13 cellular contexts compared by ENCODE assay signal in genomic region chr2:130157354-130157753, GRCh38. TPM values are rescaled to one million over a fixed set of nuclear protein-coding genes. Genes with fewer than 3 reads are reported as not detected.
A peak's percentile ranks its signal among the peaks of the same experiment; 100 is the strongest.
DNase-seq lines count a peak whose midpoint lies in the region; ATAC-seq lines count a peak whose summit lies in the region.
"Not testable (repeated sequence)": the region's sequence is repeated elsewhere in the genome, so short reads cannot be mapped to it uniquely, and the experiment has no call there.
"Had no signal": no experiment of that assay in that cellular context is flagged by ENCODE, and none has a peak within 500 bp of the region (broad histone marks: within the 10 kb centered on the region; RNA-seq: fewer than 3 reads in every experiment).

No MANE protein-coding gene starts in this region.

- not testable (repeated sequence) for H3K4me3 Mint-ChIP-seq in activated CD8-positive, alpha-beta memory T cell treated with anti-CD3 and anti-CD28 coated beads, Interleukin-2, amount 10 ng/mL, durations not matched to agents 7 days and 5 days
- H3K4me3 Mint-ChIP-seq in memory B cell = peak overlapping the region; percentile 25

- peaks cover 11% of the 10 kb centered on the region for H3K36me3 Mint-ChIP-seq in activated CD8-positive, alpha-beta memory T cell treated with anti-CD3 and anti-CD28 coated beads, Interleukin-2, amount 10 ng/mL, durations not matched to agents 7 days and 5 days
- H3K36me3 Mint-ChIP-seq in memory B cell = peaks cover 18% of the 10 kb centered on the region

- ATAC-seq in GM18870 (IDR thresholded peaks at IDR 0.05; ENCODE audit: unreplicated experiment) (peak; percentile 30), GM21447 (IDR thresholded peaks at IDR 0.05; ENCODE audit: unreplicated experiment) (peak; percentile 39), HG02852 (IDR thresholded peaks at IDR 0.05; ENCODE audit: unreplicated experiment) (peak; percentile 14), HG03342 (IDR thresholded peaks at IDR 0.05; ENCODE audit: unreplicated experiment) (peak; percentile 25), memory B cell (ENCODE audit: low read depth) (peak; percentile 40)
- peak; percentile 11 for ATAC-seq in activated CD8-positive, alpha-beta memory T cell treated with anti-CD3 and anti-CD28 coated beads, Interleukin-2, amount 10 ng/mL, durations not matched to agents 7 days and 5 days

- peak overlapping the region; percentile 81 for H3K27ac Mint-ChIP-seq in activated CD8-positive, alpha-beta memory T cell treated with anti-CD3 and anti-CD28 coated beads, Interleukin-2, amount 10 ng/mL, durations not matched to agents 7 days and 5 days
- peak overlapping the region; percentile 92 for H3K27ac Mint-ChIP-seq in memory B cell

- H3K4me1 Mint-ChIP-seq in activated CD8-positive, alpha-beta memory T cell treated with anti-CD3 and anti-CD28 coated beads, Interleukin-2, amount 10 ng/mL, durations not matched to agents 7 days and 5 days = peaks cover 27% of the 10 kb centered on the region
- H3K4me1 Mint-ChIP-seq in memory B cell = peaks cover 15% of the 10 kb centered on the region

- H3K27me3 Mint-ChIP-seq in activated CD8-positive, alpha-beta memory T cell treated with anti-CD3 and anti-CD28 coated beads, Interleukin-2, amount 10 ng/mL, durations not matched to agents 7 days and 5 days; memory B cell: not testable (repeated sequence)

- CTCF ChIA-PET in activated CD8-positive, alpha-beta memory T cell treated with anti-CD3 and anti-CD28 coated beads, Interleukin-2, amount 10 ng/mL, durations not matched to agents 7 days and 5 days (lab: Charles Lee) = not testable (repeated sequence)

- DNase-seq in DMS79 (lab: John Stamatoyannopoulos, UW) (peak; percentile 21), NCI-H2171 treated with DMSO at 0.1 percent for 48 hours (lab: John Stamatoyannopoulos, UW) (peak; percentile 18), memory B cell (ENCODE audit: low spot score in 2 of 2) (peak; percentile 26 to 49)
- DNase-seq in activated CD8-positive, alpha-beta memory T cell treated with anti-CD3 and anti-CD28 coated beads, Interleukin-2, amount 10 ng/mL, durations not matched to agents 7 days and 5 days = not testable (repeated sequence)

- H3K9me3 Mint-ChIP-seq in activated CD8-positive, alpha-beta memory T cell treated with anti-CD3 and anti-CD28 coated beads, Interleukin-2, amount 10 ng/mL, durations not matched to agents 7 days and 5 days (ENCODE audit: low read depth); memory B cell: not testable (repeated sequence)

RNA-seq across cellular contexts. Expression of gene CCDC74B, which starts 12.4 kb away (rescaled TPM):
- total RNA-seq in activated CD8-positive, alpha-beta memory T cell treated with anti-CD3 and anti-CD28 coated beads, Interleukin-2, amount 10 ng/mL, durations not matched to agents 7 days and 5 days = under 1 TPM; 0.23 to 0.47 TPM

RNA-seq across cellular contexts. Expression of gene SMPD4, which starts 24.0 kb away (rescaled TPM):
- 10 to 100 TPM; 70.8 to 79.8 TPM for total RNA-seq in activated CD8-positive, alpha-beta memory T cell treated with anti-CD3 and anti-CD28 coated beads, Interleukin-2, amount 10 ng/mL, durations not matched to agents 7 days and 5 days

RNA-seq across cellular contexts. Expression of gene MZT2B, which starts 24.7 kb away (rescaled TPM):
- 100 to 1,000 TPM; 399 to 472 TPM for total RNA-seq in activated CD8-positive, alpha-beta memory T cell treated with anti-CD3 and anti-CD28 coated beads, Interleukin-2, amount 10 ng/mL, durations not matched to agents 7 days and 5 days

RNA-seq across cellular contexts. Expression of gene POTEF, which starts 28.3 kb away (rescaled TPM):
- not detected for total RNA-seq in activated CD8-positive, alpha-beta memory T cell treated with anti-CD3 and anti-CD28 coated beads, Interleukin-2, amount 10 ng/mL, durations not matched to agents 7 days and 5 days
- total RNA-seq: activated naive CD8-positive, alpha-beta T cell treated with anti-CD3 and anti-CD28 coated beads for 36 hours; left ventricle myocardium inferior; myocyte; posterior vena cava had no signal

RNA-seq across cellular contexts. Expression of gene TUBA3E, which starts 40.9 kb away (rescaled TPM):
- not detected for total RNA-seq in activated CD8-positive, alpha-beta memory T cell treated with anti-CD3 and anti-CD28 coated beads, Interleukin-2, amount 10 ng/mL, durations not matched to agents 7 days and 5 days
- total RNA-seq: activated naive CD8-positive, alpha-beta T cell treated with anti-CD3 and anti-CD28 coated beads for 36 hours; myocyte; posterior vena cava; smooth muscle cell had no signal
